In the genomic region with DNA sequence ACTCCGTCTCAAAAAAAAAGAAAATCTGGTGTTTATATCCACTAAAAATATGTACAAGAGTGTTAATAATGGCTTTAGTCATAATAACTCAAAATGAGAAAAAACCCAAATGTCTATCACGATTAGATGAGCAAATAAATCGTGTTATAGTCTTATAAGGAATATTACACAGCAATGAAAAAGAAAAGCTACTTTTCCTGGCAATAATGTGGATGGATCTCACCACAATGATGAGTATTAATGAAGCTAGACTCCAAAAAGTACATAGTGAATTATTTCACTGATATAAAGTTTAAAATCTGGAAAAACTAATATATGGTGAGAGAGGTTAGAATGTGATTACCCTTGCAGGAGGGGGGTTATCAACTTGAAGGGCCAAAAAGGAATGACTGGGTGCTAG, we compare ENCODE assay signal across 10 cellular contexts. TPM values are rescaled to one million over a fixed set of nuclear protein-coding genes. Genes with fewer than 3 reads are reported as not detected.
"Had no signal": no experiment of that assay in that cellular context is flagged by ENCODE, and none has a peak within 500 bp of the region (broad histone marks: within the 10 kb centered on the region; RNA-seq: fewer than 3 reads in every experiment).

No MANE protein-coding gene starts in this region.

- H3K4me1 Mint-ChIP-seq: IgD-negative memory B cell had no signal

- H3K9ac ChIP-seq: GM23248 had no signal

- DNase-seq: GM23248, GOT3, H7 had no signal

- H3K9me3 ChIP-seq: HAP-1 had no signal

- H3K27ac ChIP-seq: GM23248, HL-60 had no signal

- H3K36me3 ChIP-seq: HAP-1 had no signal

- H3K4me3 ChIP-seq: GM23248, HAP-1 had no signal

- H3K4me1 ChIP-seq: HAP-1 had no signal

- ATAC-seq: HCT116, HepG2 had no signal

- FAIRE-seq: HepG2 had no signal

- H2AFZ ChIP-seq: GM23248 had no signal

- H3K4me3 Mint-ChIP-seq: IgD-negative memory B cell had no signal

RNA-seq across cellular contexts. Expression of gene CD244, which starts 9.7 kb away (rescaled TPM):
- total RNA-seq: GM23248, H4, H7, HT1080 had no signal
- polyA plus RNA-seq: GM23248, HepG2 had no signal

RNA-seq across cellular contexts. Expression of gene ITLN1, which starts 32.0 kb away (rescaled TPM):
- total RNA-seq: GM23248, H4, H7, HepG2, HT1080 had no signal
- polyA plus RNA-seq: GM23248, HepG2, IgD-negative memory B cell had no signal

RNA-seq across cellular contexts. Expression of gene LY9, which starts 57.0 kb away (rescaled TPM):
- total RNA-seq: GM23248, H4, HepG2, HT1080 had no signal
- polyA plus RNA-seq: GM23248, HepG2 had no signal
